Comparison of ENCODE assay signal across 8 cellular contexts in the genomic region with DNA sequence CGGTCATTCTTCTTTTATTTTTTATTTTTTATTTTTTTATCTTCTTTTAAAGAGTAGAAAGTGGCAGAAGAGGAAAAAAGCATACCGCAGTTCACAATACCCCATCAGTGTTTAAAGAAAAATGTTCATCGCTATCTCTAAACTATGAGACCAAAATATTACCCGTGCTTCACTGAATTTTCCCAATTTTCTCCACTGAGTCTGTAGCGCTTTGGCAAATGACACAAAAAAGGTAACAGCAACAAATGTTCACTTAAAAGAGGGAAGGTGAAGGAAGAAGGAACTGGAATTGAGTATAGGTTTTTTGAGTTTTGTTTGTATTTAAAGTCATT. TPM values are rescaled to one million over a fixed set of nuclear protein-coding genes. Genes with fewer than 3 reads are reported as not detected.
DNase-seq lines count a peak whose midpoint lies in the region; ATAC-seq, FAIRE-seq and TF ChIP-seq lines count a peak whose summit lies in the region.

No MANE protein-coding gene starts in this region.

- H3K4me1 ChIP-seq in astrocyte (ENCODE audit: insufficient read depth, low read length): peaks cover 9% of the 10 kb centered on the region

- no peaks in the 10 kb centered on the region for H3K9me3 ChIP-seq in astrocyte (ENCODE audit: insufficient read depth, low read depth, low read length)

- H3K9me3 Mint-ChIP-seq in activated naive CD4-positive, alpha-beta T cell treated with anti-CD3 and anti-CD28 coated beads, Interleukin-2, amount 10 ng/mL, durations not matched to agents 7 days and 5 days: no peaks in the 10 kb centered on the region
- H3K9me3 Mint-ChIP-seq in astrocyte (ENCODE audit: unreplicated experiment) (no peaks in the 10 kb centered on the region), memory B cell (no peaks in the 10 kb centered on the region), type B pancreatic cell (no peaks in the 10 kb centered on the region)

- H3K4me2 ChIP-seq in astrocyte (ENCODE audit: low read length): peak overlapping the region; percentile 94

- no peak for DNase-seq in activated naive CD4-positive, alpha-beta T cell treated with anti-CD3 and anti-CD28 coated beads, Interleukin-2, amount 10 ng/mL, durations not matched to agents 7 days and 5 days
- no peak for DNase-seq in activated naive CD4-positive, alpha-beta T cell treated with anti-CD3 and anti-CD28 coated beads, Interleukin-2, amount 50 U/mL, for 16 hours
- no peak for DNase-seq in astrocyte (ENCODE audit: low read depth)
- DNase-seq in memory B cell (ENCODE audit: low spot score in 2 of 2): no peak
- DNase-seq in type B pancreatic cell (ENCODE audit: extremely low spot score, unreplicated experiment): no peak
- DNase-seq in HTR-8/SVneo (ENCODE audit: insufficient read length, low spot score): no peak
- no peak for DNase-seq in cerebellum (ENCODE audit: low spot score)
- DNase-seq in GOT3 (lab: John Stamatoyannopoulos, UW): no peak

- ATAC-seq in memory B cell (ENCODE audit: low read depth): no peak

- peak overlapping the region; percentile 89 for H3K4me3 ChIP-seq in astrocyte (ENCODE audit: insufficient read depth, low read depth, low read length)

- H2AFZ ChIP-seq in astrocyte (ENCODE audit: low read depth, low read length): peak overlapping the region; percentile 74

- peak overlapping the region; percentile 85 for H3K9ac ChIP-seq in astrocyte (ENCODE audit: low read length)

- FAIRE-seq in astrocyte (lab: Jason Lieb, UNC) (no peak), HTR-8/SVneo (lab: Jason Lieb, UNC) (no peak)

- no peaks in the 10 kb centered on the region for H3K27me3 ChIP-seq in astrocyte (ENCODE audit: insufficient read depth, low read length)

- no peak overlapping the region for H3K27ac Mint-ChIP-seq in activated naive CD4-positive, alpha-beta T cell treated with anti-CD3 and anti-CD28 coated beads, Interleukin-2, amount 10 ng/mL, durations not matched to agents 7 days and 5 days
- H3K27ac Mint-ChIP-seq in astrocyte (ENCODE audit: unreplicated experiment): no peak overlapping the region
- no peak overlapping the region for H3K27ac Mint-ChIP-seq in memory B cell
- H3K27ac Mint-ChIP-seq in type B pancreatic cell: peak overlapping the region; percentile 52

- no peak for TF ChIP-seq CTCF in astrocyte (IDR thresholded peaks at IDR 0.05; ENCODE audit: insufficient read depth, low read depth, low read length)
- no peak for TF ChIP-seq CTCF in type B pancreatic cell (conservative IDR thresholded peaks at IDR 0.05)

- H3K4me3 Mint-ChIP-seq in activated naive CD4-positive, alpha-beta T cell treated with anti-CD3 and anti-CD28 coated beads, Interleukin-2, amount 10 ng/mL, durations not matched to agents 7 days and 5 days: peak overlapping the region; percentile 83
- H3K4me3 Mint-ChIP-seq in astrocyte (ENCODE audit: unreplicated experiment) (peak overlapping the region; percentile 98), memory B cell (peak overlapping the region; percentile 89), type B pancreatic cell (peak overlapping the region; percentile 96)

- CTCF ChIA-PET in activated naive CD4-positive, alpha-beta T cell treated with anti-CD3 and anti-CD28 coated beads, Interleukin-2, amount 10 ng/mL, durations not matched to agents 7 days and 5 days (lab: Charles Lee): interaction anchor here (0.7 kb wide), 1 partner anchor 42 kb away, joined by 3 read pairs; no protein-coding TSS in a partner anchor

- peaks cover 36% of the 10 kb centered on the region for H3K4me1 Mint-ChIP-seq in activated naive CD4-positive, alpha-beta T cell treated with anti-CD3 and anti-CD28 coated beads, Interleukin-2, amount 10 ng/mL, durations not matched to agents 7 days and 5 days
- H3K4me1 Mint-ChIP-seq in astrocyte (ENCODE audit: low read depth, unreplicated experiment) (no peaks in the 10 kb centered on the region), memory B cell (peaks cover 13% of the 10 kb centered on the region), type B pancreatic cell (ENCODE audit: unreplicated experiment) (no peaks in the 10 kb centered on the region)

- H3K36me3 ChIP-seq in astrocyte (ENCODE audit: insufficient read depth, low read length): no peaks in the 10 kb centered on the region

- H3K27me3 Mint-ChIP-seq in activated naive CD4-positive, alpha-beta T cell treated with anti-CD3 and anti-CD28 coated beads, Interleukin-2, amount 10 ng/mL, durations not matched to agents 7 days and 5 days: peaks cover 11% of the 10 kb centered on the region
- H3K27me3 Mint-ChIP-seq in astrocyte (ENCODE audit: low read depth, unreplicated experiment) (no peaks in the 10 kb centered on the region), memory B cell (no peaks in the 10 kb centered on the region), type B pancreatic cell (no peaks in the 10 kb centered on the region)

- no peaks in the 10 kb centered on the region for H3K36me3 Mint-ChIP-seq in activated naive CD4-positive, alpha-beta T cell treated with anti-CD3 and anti-CD28 coated beads, Interleukin-2, amount 10 ng/mL, durations not matched to agents 7 days and 5 days
- H3K36me3 Mint-ChIP-seq in astrocyte (ENCODE audit: low read depth, unreplicated experiment) (no peaks in the 10 kb centered on the region), memory B cell (no peaks in the 10 kb centered on the region), type B pancreatic cell (peaks cover 4% of the 10 kb centered on the region)

- no peaks in the 10 kb centered on the region for H4K20me1 ChIP-seq in astrocyte (ENCODE audit: insufficient read depth, low read length)

- H3K27ac ChIP-seq in astrocyte (ENCODE audit: low read depth, low read length): no peak overlapping the region

- H3K79me2 ChIP-seq in astrocyte (ENCODE audit: insufficient read depth, low read length): peaks cover 5% of the 10 kb centered on the region

RNA-seq across cellular contexts. Expression of gene RIOK3, which starts 15.1 kb away (rescaled TPM):
- total RNA-seq in astrocyte (93.2 and 96.0 TPM in 2 replicates), type B pancreatic cell (ENCODE audit: low replicate concordance) (46.7 and 86.3 TPM in 2 replicates), cerebellum (59.2 TPM)
